Comparison of ENCODE assay signal across 10 cellular contexts in the genomic region with DNA sequence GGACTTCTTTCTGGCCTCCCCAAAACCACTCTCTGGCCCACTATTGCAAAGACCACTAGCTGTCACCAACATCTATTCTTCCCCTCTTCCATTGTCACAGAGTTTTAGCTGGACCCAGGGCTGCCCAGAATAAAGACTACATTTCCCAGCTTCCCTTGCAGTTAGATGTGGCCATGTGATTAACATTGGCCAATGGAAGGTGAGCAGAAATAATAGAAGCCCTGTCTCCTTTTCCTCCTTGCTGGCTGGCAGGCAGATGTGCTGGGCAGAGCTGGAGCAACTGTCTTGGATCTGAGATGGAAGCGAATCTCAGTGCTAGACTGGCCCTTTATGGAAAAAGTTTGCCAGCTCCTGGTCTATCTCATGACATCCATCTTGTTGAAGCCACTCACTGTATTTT.
DNase-seq lines count a peak whose midpoint lies in the region; ATAC-seq, FAIRE-seq and TF ChIP-seq lines count a peak whose summit lies in the region.
"Had no signal": no experiment of that assay in that cellular context is flagged by ENCODE, and none has a peak within 500 bp of the region (broad histone marks: within the 10 kb centered on the region; RNA-seq: fewer than 3 reads in every experiment).

No MANE protein-coding gene starts in this region.

- ATAC-seq in natural killer cell (peak in 2 of 3 donors; percentile 49 to 59), GM21447 (IDR thresholded peaks at IDR 0.05; ENCODE audit: unreplicated experiment) (no peak), GM18867 (IDR thresholded peaks at IDR 0.05; ENCODE audit: unreplicated experiment) (no peak)

- H3K9me3 ChIP-seq in astrocyte (ENCODE audit: insufficient read depth, low read depth, low read length), result no peaks in the 10 kb centered on the region
- H3K9me3 ChIP-seq: BLaER1 had no signal

- peaks cover 3% of the 10 kb centered on the region for H3K4me1 ChIP-seq in astrocyte (ENCODE audit: insufficient read depth, low read length)
- H3K4me1 ChIP-seq: BLaER1 had no signal

- H3K4me3 ChIP-seq in astrocyte (ENCODE audit: insufficient read depth, low read depth, low read length), result no peak overlapping the region
- H3K4me3 ChIP-seq: BLaER1, SK-N-MC had no signal

- no peak overlapping the region for H3K4me2 ChIP-seq in astrocyte (ENCODE audit: low read length)
- H3K4me2 ChIP-seq: BLaER1 had no signal

- peaks cover 2% of the 10 kb centered on the region for H3K36me3 Mint-ChIP-seq in astrocyte (ENCODE audit: low read depth, unreplicated experiment)
- H3K36me3 Mint-ChIP-seq in natural killer cell, result no peaks in the 10 kb centered on the region

- H2AFZ ChIP-seq in astrocyte (ENCODE audit: low read depth, low read length), result no peak overlapping the region

- H3K4me1 Mint-ChIP-seq in astrocyte (ENCODE audit: low read depth, unreplicated experiment) (peaks cover 8% of the 10 kb centered on the region), natural killer cell (peaks cover 0 to 5% of the 10 kb centered on the region in 2 donors)

- FAIRE-seq in astrocyte (lab: Jason Lieb, UNC), result no peak

- H3K27me3 Mint-ChIP-seq in astrocyte (ENCODE audit: low read depth, unreplicated experiment) (peaks cover 28% of the 10 kb centered on the region), natural killer cell (ENCODE audit: low read depth in 2 of 2) (peaks cover 23 to 24% of the 10 kb centered on the region in 2 donors)

- intact Hi-C loops in natural killer cell (cut with micrococcal nuclease), result no loop called here

- no peaks in the 10 kb centered on the region for H3K36me3 ChIP-seq in astrocyte (ENCODE audit: insufficient read depth, low read length)
- H3K36me3 ChIP-seq: BLaER1 had no signal

- H3K9me3 Mint-ChIP-seq in astrocyte (ENCODE audit: unreplicated experiment), result peaks cover 4% of the 10 kb centered on the region
- H3K9me3 Mint-ChIP-seq in natural killer cell, result no peaks in the 10 kb centered on the region

- H3K27ac ChIP-seq in astrocyte (ENCODE audit: low read depth, low read length), result no peak overlapping the region
- H3K27ac ChIP-seq: BLaER1, SK-N-MC had no signal

- peaks cover 15% of the 10 kb centered on the region for H3K27me3 ChIP-seq in astrocyte (ENCODE audit: insufficient read depth, low read length)
- H3K27me3 ChIP-seq: BLaER1 had no signal

- no peak overlapping the region for H3K27ac Mint-ChIP-seq in astrocyte (ENCODE audit: unreplicated experiment)
- H3K27ac Mint-ChIP-seq in natural killer cell, result no peak overlapping the region

- no peaks in the 10 kb centered on the region for H3K79me2 ChIP-seq in astrocyte (ENCODE audit: insufficient read depth, low read length)

- DNase-seq in NCI-H82 (lab: John Stamatoyannopoulos, UW) (peak; percentile 82), NCI-H82 treated with DMSO at 0.1 percent for 48 hours (lab: John Stamatoyannopoulos, UW; ENCODE audit: unreplicated experiment) (no peak), NCI-H2029 (lab: John Stamatoyannopoulos, UW) (peak; percentile 47), astrocyte (ENCODE audit: low read depth) (peak; percentile 3), natural killer cell (no peak)
- DNase-seq in effector CD8-positive, alpha-beta T cell (lab: John Stamatoyannopoulos, UW), result no peak

- TF ChIP-seq CTCF in astrocyte (IDR thresholded peaks at IDR 0.05; ENCODE audit: insufficient read depth, low read depth, low read length) (no peak), natural killer cell (IDR thresholded peaks at IDR 0.05) (no peak)

- H3K4me3 Mint-ChIP-seq in astrocyte (ENCODE audit: unreplicated experiment), result no peak overlapping the region
- H3K4me3 Mint-ChIP-seq in natural killer cell, result no peak overlapping the region

- no peak overlapping the region for H3K9ac ChIP-seq in astrocyte (ENCODE audit: low read length)
- H3K9ac ChIP-seq: BLaER1 had no signal

- no peaks in the 10 kb centered on the region for H4K20me1 ChIP-seq in astrocyte (ENCODE audit: insufficient read depth, low read length)
- H4K20me1 ChIP-seq: BLaER1 had no signal

Comparison
In these comparisons a context has a peak if more than half of its experiments do, and no peak if none do; other contexts are left out.
1. DNase-seq: peak in NCI-H82 (single experiment), NCI-H2029 (single experiment) and astrocyte (single experiment); none in NCI-H82 treated with DMSO at 0.1 percent for 48 hours (single experiment), natural killer cell (single experiment) and effector CD8-positive, alpha-beta T cell (single experiment).
2. ATAC-seq: peak in natural killer cell (2 of 3); none in GM21447 (single experiment) and GM18867 (single experiment).